ENCODE assay signal across 8 cellular contexts in genomic region chrX:63686878-63687714, GRCh38.
A peak's percentile ranks its signal among the peaks of the same experiment; 100 is the strongest.
DNase-seq lines count a peak whose midpoint lies in the region; ATAC-seq and TF ChIP-seq lines count a peak whose summit lies in the region.

No MANE protein-coding gene starts in this region.

- no peaks in the 10 kb centered on the region for H3K4me1 Mint-ChIP-seq in neural progenitor cell
- peaks cover 5% of the 10 kb centered on the region for H3K4me1 Mint-ChIP-seq in stimulated activated memory B cell treated with anti-CD40 and anti-IgM and Interleukin-4, amounts not matched to agents 10 μg/mL and 1 μg/mL and 100 μg/mL, for 72 hours

- peak; percentile 89 for ATAC-seq in SK-N-SH treated with all-trans-retinoic acid at 6 μM for 48 hours
- no peak for ATAC-seq in stimulated activated memory B cell treated with anti-CD40 and anti-IgM and Interleukin-4, amounts not matched to agents 10 μg/mL and 1 μg/mL and 100 μg/mL, for 72 hours

- no peaks in the 10 kb centered on the region for H3K4me1 ChIP-seq in neural progenitor cell

- peak; percentile 67 for DNase-seq in DMS53 (lab: John Stamatoyannopoulos, UW)
- DNase-seq in GM19238 (ENCODE audit: insufficient read length, low spot score) = peak; percentile 4
- DNase-seq in HT1080 (ENCODE audit: low read depth) = peak; percentile 38
- peak; percentile 41 for DNase-seq in epithelial cell of esophagus (ENCODE audit: low read depth)
- DNase-seq in neural progenitor cell (ENCODE audit: low spot score) = peak; percentile 51
- DNase-seq in NK-92 treated with Interleukin-12 subunit alpha and Interleukin-12 subunit beta, amount 100 ng/mL, for 24 hours (lab: John Stamatoyannopoulos, UW) = no peak

- no peak overlapping the region for H3K4me3 ChIP-seq in epithelial cell of esophagus (ENCODE audit: low read length)
- H3K4me3 ChIP-seq in neural progenitor cell = no peak overlapping the region

- no peaks in the 10 kb centered on the region for H3K27me3 ChIP-seq in neural progenitor cell

- no peak overlapping the region for H3K27ac Mint-ChIP-seq in neural progenitor cell
- no peak overlapping the region for H3K27ac Mint-ChIP-seq in stimulated activated memory B cell treated with anti-CD40 and anti-IgM and Interleukin-4, amounts not matched to agents 10 μg/mL and 1 μg/mL and 100 μg/mL, for 72 hours

- no peak overlapping the region for H3K27ac ChIP-seq in neural progenitor cell

- H3K36me3 Mint-ChIP-seq in neural progenitor cell = peaks cover 52% of the 10 kb centered on the region
- peaks cover 76% of the 10 kb centered on the region for H3K36me3 Mint-ChIP-seq in stimulated activated memory B cell treated with anti-CD40 and anti-IgM and Interleukin-4, amounts not matched to agents 10 μg/mL and 1 μg/mL and 100 μg/mL, for 72 hours

- H3K4me3 Mint-ChIP-seq in neural progenitor cell = no peak overlapping the region
- H3K4me3 Mint-ChIP-seq in stimulated activated memory B cell treated with anti-CD40 and anti-IgM and Interleukin-4, amounts not matched to agents 10 μg/mL and 1 μg/mL and 100 μg/mL, for 72 hours = no peak overlapping the region

- H3K9ac ChIP-seq in neural progenitor cell = no peak overlapping the region

- H3F3A ChIP-seq in neural progenitor cell (ENCODE audit: low read depth) = no peaks in the 10 kb centered on the region

- peaks cover 15% of the 10 kb centered on the region for H3K36me3 ChIP-seq in neural progenitor cell

- H3K27me3 Mint-ChIP-seq in neural progenitor cell (ENCODE audit: insufficient read depth, low read depth) = no peaks in the 10 kb centered on the region
- no peaks in the 10 kb centered on the region for H3K27me3 Mint-ChIP-seq in stimulated activated memory B cell treated with anti-CD40 and anti-IgM and Interleukin-4, amounts not matched to agents 10 μg/mL and 1 μg/mL and 100 μg/mL, for 72 hours

- H3K79me2 ChIP-seq in neural progenitor cell (ENCODE audit: low read depth) = peaks cover 42% of the 10 kb centered on the region

- TF ChIP-seq CTCF in epithelial cell of esophagus (IDR thresholded peaks at IDR 0.05; ENCODE audit: insufficient read depth, low read depth, low read length, missing control alignments) = peak; percentile 73
- peak; percentile 70 for TF ChIP-seq CTCF in neural progenitor cell (IDR thresholded peaks at IDR 0.05)

- H4K20me1 ChIP-seq in neural progenitor cell (ENCODE audit: low read depth) = no peaks in the 10 kb centered on the region

- no peak overlapping the region for H3K4me2 ChIP-seq in neural progenitor cell

- peaks cover 33% of the 10 kb centered on the region for H3K9me3 ChIP-seq in neural progenitor cell (ENCODE audit: low read depth)

- no peak overlapping the region for H2AFZ ChIP-seq in neural progenitor cell (replicated peaks)

- H3K9me3 Mint-ChIP-seq in neural progenitor cell = peaks cover 50% of the 10 kb centered on the region
- peaks cover 9% of the 10 kb centered on the region for H3K9me3 Mint-ChIP-seq in stimulated activated memory B cell treated with anti-CD40 and anti-IgM and Interleukin-4, amounts not matched to agents 10 μg/mL and 1 μg/mL and 100 μg/mL, for 72 hours

TF ChIP-seq in SK-N-SH treated with all-trans-retinoic acid at 6 μM for 48 hours, 23 proteins besides CTCF, POLR2A, EP300 and RAD21:
- TF ChIP-seq, protein P1, sequence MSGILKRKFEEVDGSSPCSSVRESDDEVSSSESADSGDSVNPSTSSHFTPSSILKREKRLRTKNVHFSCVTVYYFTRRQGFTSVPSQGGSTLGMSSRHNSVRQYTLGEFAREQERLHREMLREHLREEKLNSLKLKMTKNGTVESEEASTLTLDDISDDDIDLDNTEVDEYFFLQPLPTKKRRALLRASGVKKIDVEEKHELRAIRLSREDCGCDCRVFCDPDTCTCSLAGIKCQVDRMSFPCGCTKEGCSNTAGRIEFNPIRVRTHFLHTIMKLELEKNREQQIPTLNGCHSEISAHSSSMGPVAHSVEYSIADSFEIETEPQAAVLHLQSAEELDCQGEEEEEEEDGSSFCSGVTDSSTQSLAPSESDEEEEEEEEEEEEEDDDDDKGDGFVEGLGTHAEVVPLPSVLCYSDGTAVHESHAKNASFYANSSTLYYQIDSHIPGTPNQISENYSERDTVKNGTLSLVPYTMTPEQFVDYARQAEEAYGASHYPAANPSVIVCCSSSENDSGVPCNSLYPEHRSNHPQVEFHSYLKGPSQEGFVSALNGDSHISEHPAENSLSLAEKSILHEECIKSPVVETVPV (CRISPR knock-in tag; IDR thresholded peaks at IDR 0.05) = no peak
- TF ChIP-seq TCF4 (CRISPR knock-in tag; IDR thresholded peaks at IDR 0.05; ENCODE audit: borderline replicate concordance) (no peak), ESRRG (CRISPR knock-in tag; IDR thresholded peaks at IDR 0.05) (no peak), ARNTL (CRISPR knock-in tag; IDR thresholded peaks at IDR 0.05; ENCODE audit: borderline replicate concordance, low read depth) (no peak), CSDC2 (CRISPR knock-in tag; IDR thresholded peaks at IDR 0.05) (no peak), ISL1 (CRISPR knock-in tag; IDR thresholded peaks at IDR 0.05) (no peak), TOX (CRISPR knock-in tag; IDR thresholded peaks at IDR 0.05; ENCODE audit: borderline replicate concordance) (no peak), CREB5 (CRISPR knock-in tag; IDR thresholded peaks at IDR 0.05; ENCODE audit: low read depth) (no peak), ZFP30 (CRISPR knock-in tag; IDR thresholded peaks at IDR 0.05) (no peak)
TF ChIP-seq in SK-N-SH treated with all-trans-retinoic acid at 6 μM for 48 hours: peak in this region for 0.
